In genomic region chr4:184355111-184355604, GRCh38 we compare ENCODE assay signal across 1 cellular context.
TF ChIP-seq lines count a peak whose summit lies in the region.

No MANE protein-coding gene starts in this region.

TF ChIP-seq in K562, 482 proteins besides CTCF, POLR2A, EP300 and RAD21 (continued from another document and continues in another):
- TF ChIP-seq, protein P1, sequence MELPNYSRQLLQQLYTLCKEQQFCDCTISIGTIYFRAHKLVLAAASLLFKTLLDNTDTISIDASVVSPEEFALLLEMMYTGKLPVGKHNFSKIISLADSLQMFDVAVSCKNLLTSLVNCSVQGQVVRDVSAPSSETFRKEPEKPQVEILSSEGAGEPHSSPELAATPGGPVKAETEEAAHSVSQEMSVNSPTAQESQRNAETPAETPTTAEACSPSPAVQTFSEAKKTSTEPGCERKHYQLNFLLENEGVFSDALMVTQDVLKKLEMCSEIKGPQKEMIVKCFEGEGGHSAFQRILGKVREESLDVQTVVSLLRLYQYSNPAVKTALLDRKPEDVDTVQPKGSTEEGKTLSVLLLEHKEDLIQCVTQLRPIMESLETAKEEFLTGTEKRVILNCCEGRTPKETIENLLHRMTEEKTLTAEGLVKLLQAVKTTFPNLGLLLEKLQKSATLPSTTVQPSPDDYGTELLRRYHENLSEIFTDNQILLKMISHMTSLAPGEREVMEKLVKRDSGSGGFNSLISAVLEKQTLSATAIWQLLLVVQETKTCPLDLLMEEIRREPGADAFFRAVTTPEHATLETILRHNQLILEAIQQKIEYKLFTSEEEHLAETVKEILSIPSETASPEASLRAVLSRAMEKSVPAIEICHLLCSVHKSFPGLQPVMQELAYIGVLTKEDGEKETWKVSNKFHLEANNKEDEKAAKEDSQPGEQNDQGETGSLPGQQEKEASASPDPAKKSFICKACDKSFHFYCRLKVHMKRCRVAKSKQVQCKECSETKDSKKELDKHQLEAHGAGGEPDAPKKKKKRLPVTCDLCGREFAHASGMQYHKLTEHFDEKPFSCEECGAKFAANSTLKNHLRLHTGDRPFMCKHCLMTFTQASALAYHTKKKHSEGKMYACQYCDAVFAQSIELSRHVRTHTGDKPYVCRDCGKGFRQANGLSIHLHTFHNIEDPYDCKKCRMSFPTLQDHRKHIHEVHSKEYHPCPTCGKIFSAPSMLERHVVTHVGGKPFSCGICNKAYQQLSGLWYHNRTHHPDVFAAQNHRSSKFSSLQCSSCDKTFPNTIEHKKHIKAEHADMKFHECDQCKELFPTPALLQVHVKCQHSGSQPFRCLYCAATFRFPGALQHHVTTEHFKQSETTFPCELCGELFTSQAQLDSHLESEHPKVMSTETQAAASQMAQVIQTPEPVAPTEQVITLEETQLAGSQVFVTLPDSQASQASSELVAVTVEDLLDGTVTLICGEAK (IDR thresholded peaks at IDR 0.05) = peak; percentile 77
- TF ChIP-seq, protein P1 (CRISPR knock-in tag; IDR thresholded peaks at IDR 0.05) = no peak
- TF ChIP-seq ELF2 (CRISPR knock-in tag; IDR thresholded peaks at IDR 0.05) (peak; percentile 74), TFAP4 (CRISPR knock-in tag; IDR thresholded peaks at IDR 0.05; ENCODE audit: borderline replicate concordance) (peak; percentile 96), ATF2 (CRISPR knock-in tag; IDR thresholded peaks at IDR 0.05) (no peak), ZBTB43 (CRISPR knock-in tag; IDR thresholded peaks at IDR 0.05) (no peak), FOXK2 (conservative IDR thresholded peaks at IDR 0.05 in 1 of 2, IDR thresholded peaks at IDR 0.05 in 1 of 2; ENCODE audit: low read depth in 2 of 2) (peak; percentile 61 to 81; a peak in 3 of 4 replicates), RCOR1 (IDR thresholded peaks at IDR 0.05; ENCODE audit: borderline replicate concordance in 1 of 2, low read depth in 2 of 2, low read length in 2 of 2) (peak in 1 of 2 experiments; percentile 60; a peak in 2 of 4 replicates), GATAD2A (IDR thresholded peaks at IDR 0.05) (0 out of 2 replicates have a peak, but pooled peaks have one; percentile 54), CBFA2T3 (IDR thresholded peaks at IDR 0.05) (peak; percentile 22; the same call in 1 of the 2 replicates), MEIS2 (IDR thresholded peaks at IDR 0.05; ENCODE audit: partially characterized antibody) (peak; percentile 36), ATF7 (IDR thresholded peaks at IDR 0.05) (peak; percentile 54; the same call in 1 of the 2 replicates), TRIM24 (IDR thresholded peaks at IDR 0.05) (peak in 1 of 2 experiments; percentile 27; a peak in 1 of 4 replicates), ETV1 (tag; conservative IDR thresholded peaks at IDR 0.05; ENCODE audit: low read depth) (peak; percentile 98), ZFP91 (CRISPR knock-in tag; IDR thresholded peaks at IDR 0.05) (0 out of 2 replicates have a peak, but pooled peaks have one; percentile 32), GABPA (tag; conservative IDR thresholded peaks at IDR 0.05; ENCODE audit: low read depth) (peak; percentile 83), FOXJ2 (tag; IDR thresholded peaks at IDR 0.05) (no peak), MTA3 (IDR thresholded peaks at IDR 0.05; ENCODE audit: borderline replicate concordance) (peak; percentile 76), IRF1 (CRISPR knock-in tag; IDR thresholded peaks at IDR 0.05; ENCODE audit: borderline replicate concordance) (no peak), LEF1 (IDR thresholded peaks at IDR 0.05) (peak; percentile 30; the same call in 1 of the 2 replicates), E2F4 (CRISPR knock-in tag; IDR thresholded peaks at IDR 0.05; ENCODE audit: low read depth) (no peak)
- TF ChIP-seq, protein P2, sequence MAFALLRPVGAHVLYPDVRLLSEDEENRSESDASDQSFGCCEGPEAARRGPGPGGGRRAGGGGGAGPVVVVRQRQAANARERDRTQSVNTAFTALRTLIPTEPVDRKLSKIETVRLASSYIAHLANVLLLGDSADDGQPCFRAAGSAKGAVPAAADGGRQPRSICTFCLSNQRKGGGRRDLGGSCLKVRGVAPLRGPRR (CRISPR knock-in tag; IDR thresholded peaks at IDR 0.05) = no peak
- TF ChIP-seq, protein P3, sequence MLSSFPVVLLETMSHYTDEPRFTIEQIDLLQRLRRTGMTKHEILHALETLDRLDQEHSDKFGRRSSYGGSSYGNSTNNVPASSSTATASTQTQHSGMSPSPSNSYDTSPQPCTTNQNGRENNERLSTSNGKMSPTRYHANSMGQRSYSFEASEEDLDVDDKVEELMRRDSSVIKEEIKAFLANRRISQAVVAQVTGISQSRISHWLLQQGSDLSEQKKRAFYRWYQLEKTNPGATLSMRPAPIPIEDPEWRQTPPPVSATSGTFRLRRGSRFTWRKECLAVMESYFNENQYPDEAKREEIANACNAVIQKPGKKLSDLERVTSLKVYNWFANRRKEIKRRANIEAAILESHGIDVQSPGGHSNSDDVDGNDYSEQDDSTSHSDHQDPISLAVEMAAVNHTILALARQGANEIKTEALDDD (IDR thresholded peaks at IDR 0.05) = peak; percentile 48; the same call in 1 of the 2 replicates
- TF ChIP-seq, protein P4, sequence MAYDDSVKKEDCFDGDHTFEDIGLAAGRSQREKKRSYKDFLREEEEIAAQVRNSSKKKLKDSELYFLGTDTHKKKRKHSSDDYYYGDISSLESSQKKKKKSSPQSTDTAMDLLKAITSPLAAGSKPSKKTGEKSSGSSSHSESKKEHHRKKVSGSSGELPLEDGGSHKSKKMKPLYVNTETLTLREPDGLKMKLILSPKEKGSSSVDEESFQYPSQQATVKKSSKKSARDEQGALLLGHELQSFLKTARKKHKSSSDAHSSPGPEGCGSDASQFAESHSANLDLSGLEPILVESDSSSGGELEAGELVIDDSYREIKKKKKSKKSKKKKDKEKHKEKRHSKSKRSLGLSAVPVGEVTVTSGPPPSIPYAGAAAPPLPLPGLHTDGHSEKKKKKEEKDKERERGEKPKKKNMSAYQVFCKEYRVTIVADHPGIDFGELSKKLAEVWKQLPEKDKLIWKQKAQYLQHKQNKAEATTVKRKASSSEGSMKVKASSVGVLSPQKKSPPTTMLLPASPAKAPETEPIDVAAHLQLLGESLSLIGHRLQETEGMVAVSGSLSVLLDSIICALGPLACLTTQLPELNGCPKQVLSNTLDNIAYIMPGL (CRISPR knock-in tag; IDR thresholded peaks at IDR 0.05) = no peak
